10 cellular contexts compared by ENCODE assay signal in the genomic region with DNA sequence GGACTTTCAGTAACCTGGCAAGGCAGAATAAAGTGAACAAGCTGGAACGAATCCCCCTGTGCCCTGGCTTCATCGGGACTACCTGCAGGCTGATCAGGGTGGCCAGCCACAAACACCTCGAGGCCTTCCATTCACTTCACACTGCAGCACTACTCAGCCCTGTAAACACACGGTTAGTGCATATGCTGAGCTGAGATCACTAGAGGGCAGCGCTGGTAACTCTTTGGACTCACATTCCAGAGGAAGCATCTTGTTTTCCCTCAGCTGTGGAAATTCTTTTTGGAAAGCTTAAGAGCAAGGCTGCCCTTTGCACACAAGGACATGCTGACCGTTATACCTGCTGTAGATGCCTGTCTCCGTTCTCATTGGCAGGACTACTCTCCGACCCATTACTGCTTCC. TPM values are rescaled to one million over a fixed set of nuclear protein-coding genes. Genes with fewer than 3 reads are reported as not detected.
A peak's percentile ranks its signal among the peaks of the same experiment; 100 is the strongest.
DNase-seq lines count a peak whose midpoint lies in the region; ATAC-seq, FAIRE-seq and TF ChIP-seq lines count a peak whose summit lies in the region.
"Had no signal": no experiment of that assay in that cellular context is flagged by ENCODE, and none has a peak within 500 bp of the region (broad histone marks: within the 10 kb centered on the region; RNA-seq: fewer than 3 reads in every experiment).

No MANE protein-coding gene starts in this region.

- peak in 5 of 9 donors; percentile 25 to 44 (median 41) for TF ChIP-seq CTCF in heart right ventricle (IDR thresholded peaks at IDR 0.05)

- no peak overlapping the region for H3K4me3 Mint-ChIP-seq in T-helper 17 cell

- peak overlapping the region in 4 of 10 donors; percentile 20 to 44 (median 34) for H3K27ac ChIP-seq in heart right ventricle

- WGBS in heart right ventricle, 2 donors, result 40 to 48% methylated on average over 8 of the region's 8 CpGs

- DNase-seq in DMS79 treated with DMSO at 0.1 percent for 48 hours (lab: John Stamatoyannopoulos, UW), result peak; percentile 6
- DNase-seq in DMS79 (lab: John Stamatoyannopoulos, UW), result no peak
- DNase-seq in LoVo (ENCODE audit: low spot score), result peak; percentile 24
- DNase-seq in T-helper 17 cell, result no peak
- no peak for DNase-seq in heart right ventricle
- DNase-seq in urothelium cell line (ENCODE audit: low spot score), result peak; percentile 59
- DNase-seq in activated gamma-delta T cell treated with Interleukin-2 at 50 U/mL for 16 hours, result no peak
- DNase-seq in UCSD-AML1 (lab: John Stamatoyannopoulos, UW; ENCODE audit: unreplicated experiment), result no peak

- FAIRE-seq in urothelium cell line (lab: Jason Lieb, UNC), result no peak
- FAIRE-seq: A204.1 had no signal

- no peaks in the 10 kb centered on the region for H3K27me3 ChIP-seq in heart right ventricle

- peaks cover 30% of the 10 kb centered on the region for H3K36me3 Mint-ChIP-seq in T-helper 17 cell (ENCODE audit: low read depth)

- peaks cover 13% of the 10 kb centered on the region for H3K4me1 Mint-ChIP-seq in T-helper 17 cell

- no peak overlapping the region for H3K4me3 ChIP-seq in heart right ventricle

- peaks cover 0 to 100% (median 52%) of the 10 kb centered on the region in 9 donors for H3K36me3 ChIP-seq in heart right ventricle

- H3K4me1 ChIP-seq in heart right ventricle, result peaks cover 0 to 35% (median 16%) of the 10 kb centered on the region in 9 donors

- H3K27ac Mint-ChIP-seq in T-helper 17 cell, result peak overlapping the region; percentile 19

- H3K9me3 ChIP-seq in T-helper 17 cell (ENCODE audit: control insufficient read depth, low read length, poor library complexity, severe bottlenecking), result no peaks in the 10 kb centered on the region
- H3K9me3 ChIP-seq in heart right ventricle, result no peaks in the 10 kb centered on the region

- intact Hi-C loops in heart right ventricle (cut with DNase I), result no loop called here

- ATAC-seq in T-helper 17 cell (no peak), heart right ventricle (peak; percentile 32 to 60 (median 46))

- no peaks in the 10 kb centered on the region for H3K27me3 Mint-ChIP-seq in T-helper 17 cell

RNA-seq across cellular contexts. Expression of a gene that starts 32.1 kb away (rescaled TPM):
- total RNA-seq in T-helper 17 cell (not detected), heart right ventricle (under 1 TPM in 2 of 10 donors, not detected in 8; 0.05 to 0.07 TPM)
- under 1 TPM in 1 of 2 donors, not detected in 1; under 0.01 TPM for polyA plus RNA-seq in heart right ventricle
- total RNA-seq: activated CD8-positive, alpha-beta memory T cell treated with anti-CD3 and anti-CD28 coated beads for 36 hours had no signal

Comparison
In these comparisons a context has a peak if more than half of its experiments do, and no peak if none do; other contexts are left out.
1. DNase-seq: peak in DMS79 treated with DMSO at 0.1 percent for 48 hours (single experiment), LoVo (single experiment) and urothelium cell line (single experiment); none in DMS79 (single experiment), T-helper 17 cell (0 of 3), heart right ventricle (0 of 2), activated gamma-delta T cell treated with Interleukin-2 at 50 U/mL for 16 hours (single experiment) and UCSD-AML1 (single experiment).